ENCODE assay signal across 20 cellular contexts in genomic region chrX:31132803-31133202, GRCh38.
DNase-seq lines count a peak whose midpoint lies in the region; ATAC-seq and TF ChIP-seq lines count a peak whose summit lies in the region.
"Had no signal": no experiment of that assay in that cellular context is flagged by ENCODE, and none has a peak within 500 bp of the region (broad histone marks: within the 10 kb centered on the region; RNA-seq: fewer than 3 reads in every experiment).

No MANE protein-coding gene starts in this region.

- no peaks in the 10 kb centered on the region for H3K36me3 ChIP-seq in DND-41 (ENCODE audit: insufficient read depth, low read length)
- H3K36me3 ChIP-seq: thyroid gland had no signal

- DNase-seq in DND-41 (peak; percentile 3), NCI-H1092 (lab: John Stamatoyannopoulos, UW) (peak; percentile 49), NCI-H345 treated with DMSO at 0.1 percent for 48 hours (lab: John Stamatoyannopoulos, UW; ENCODE audit: unreplicated experiment) (peak; percentile 22), head of caudate nucleus (peak in 34 of 42 donors; percentile 1 to 71 (median 31)), DMS79 (lab: John Stamatoyannopoulos, UW) (no peak)
- no peak for DNase-seq in activated CD8-positive, alpha-beta memory T cell treated with anti-CD3 and anti-CD28 coated beads, Interleukin-2, amount 50 U/mL, for 4 hours
- DNase-seq: activated CD4-positive, alpha-beta T cell treated with anti-CD3 and anti-CD28 coated beads for 4 hours; activated CD8-positive, alpha-beta memory T cell treated with anti-CD3 and anti-CD28 coated beads, Interleukin-2, amount 50 U/mL, for 48 hours; dorsolateral prefrontal cortex; NCI-H2029 treated with DMSO at 0.1 percent for 48 hours; NCI-H510A treated with DMSO at 0.1 percent for 48 hours; posterior cingulate gyrus; right lobe of liver; RPMI8226; thyroid gland had no signal

- no peak overlapping the region for H3K9ac ChIP-seq in DND-41 (ENCODE audit: low read depth, low read length)

- TF ChIP-seq CTCF in DND-41 (IDR thresholded peaks at IDR 0.05; ENCODE audit: borderline replicate concordance, extremely low read depth, low read length, poor library complexity, severe bottlenecking): no peak

- no peak overlapping the region for H3K27ac ChIP-seq in DND-41 (ENCODE audit: low read length)
- H3K27ac ChIP-seq: ascending aorta, right lobe of liver, SK-N-MC, thyroid gland had no signal

- no peak overlapping the region for H3K4me3 ChIP-seq in DND-41 (ENCODE audit: low read depth in 1 of 2, low read length in 2 of 2)
- H3K4me3 ChIP-seq: ascending aorta, dorsolateral prefrontal cortex, lung, right lobe of liver, SK-N-MC, thyroid gland had no signal

- H2AFZ ChIP-seq in DND-41 (ENCODE audit: low read depth, low read length): no peak overlapping the region

- no peaks in the 10 kb centered on the region for H4K20me1 ChIP-seq in DND-41 (ENCODE audit: insufficient read depth, low read length)

- no peak overlapping the region for H3K4me2 ChIP-seq in DND-41 (ENCODE audit: insufficient read depth, low read length)

- no peaks in the 10 kb centered on the region for H3K27me3 ChIP-seq in DND-41 (ENCODE audit: insufficient read depth, low read length, poor library complexity)
- H3K27me3 ChIP-seq: ascending aorta, right lobe of liver, thyroid gland had no signal

- H3K9me3 ChIP-seq in DND-41 (ENCODE audit: insufficient read depth, low read length, severe bottlenecking): no peaks in the 10 kb centered on the region
- H3K9me3 ChIP-seq: ascending aorta, right lobe of liver, thyroid gland had no signal

- intact Hi-C loops in head of caudate nucleus (cut with DNase I): no loop called here

- peaks cover 16% of the 10 kb centered on the region for H3K4me1 ChIP-seq in DND-41 (ENCODE audit: insufficient read depth, low read length)
- H3K4me1 ChIP-seq: ascending aorta, right lobe of liver, thyroid gland had no signal

- ATAC-seq in DND-41 (ENCODE audit: insufficient read depth, low read depth) (no peak), HG03571 (IDR thresholded peaks at IDR 0.05; ENCODE audit: unreplicated experiment) (no peak)
- ATAC-seq: activated T-helper 17 cell treated with anti-CD3 and anti-CD28 coated beads, Interleukin-2, amount 50 U/mL, for 72 hours; right lobe of liver had no signal

- no peaks in the 10 kb centered on the region for H3K79me2 ChIP-seq in DND-41 (ENCODE audit: insufficient read depth, low read length)

Comparison
In these comparisons a context has a peak if more than half of its experiments do, and no peak if none do; other contexts are left out.
1. DNase-seq: peak in DND-41 (single experiment), NCI-H1092 (single experiment), NCI-H345 treated with DMSO at 0.1 percent for 48 hours (single experiment) and head of caudate nucleus (34 of 42); none in activated CD8-positive, alpha-beta memory T cell treated with anti-CD3 and anti-CD28 coated beads, Interleukin-2, amount 50 U/mL, for 4 hours (single experiment) and DMS79 (single experiment).